8 cellular contexts compared by ENCODE assay signal in the genomic region with DNA sequence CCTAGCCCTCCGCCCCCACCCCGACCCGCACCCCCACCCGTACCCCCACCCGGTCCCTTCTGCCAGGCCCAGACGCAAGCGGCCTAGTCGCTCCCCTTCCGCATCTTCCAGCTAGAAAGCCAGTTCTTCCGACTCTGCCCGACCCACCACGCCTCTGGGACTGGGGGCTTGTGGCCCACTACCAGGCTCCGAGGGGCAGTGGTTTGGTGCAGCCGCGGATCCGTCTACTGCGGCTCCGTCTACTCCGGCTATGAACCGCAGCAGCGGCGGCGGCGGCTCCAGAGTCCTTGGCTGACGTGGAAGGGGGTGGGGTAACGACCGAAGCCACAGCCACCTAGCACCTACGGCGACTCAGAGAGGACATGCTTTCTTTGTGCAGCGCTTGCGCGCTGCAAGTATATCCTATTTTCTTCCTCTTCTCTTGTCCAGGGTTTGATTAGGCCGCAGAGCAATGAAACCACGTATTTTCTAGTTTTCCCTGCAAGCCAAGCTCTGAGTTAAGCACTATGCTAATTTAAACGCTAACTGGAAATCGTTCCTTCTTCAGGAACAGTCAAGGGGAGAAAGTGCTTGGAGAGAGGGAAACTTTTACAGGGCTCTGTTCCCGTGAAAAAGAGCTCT. TPM values are rescaled to one million over a fixed set of nuclear protein-coding genes. Genes with fewer than 3 reads are reported as not detected.
DNase-seq lines count a peak whose midpoint lies in the region; ATAC-seq and TF ChIP-seq lines count a peak whose summit lies in the region.

A gene with protein sequence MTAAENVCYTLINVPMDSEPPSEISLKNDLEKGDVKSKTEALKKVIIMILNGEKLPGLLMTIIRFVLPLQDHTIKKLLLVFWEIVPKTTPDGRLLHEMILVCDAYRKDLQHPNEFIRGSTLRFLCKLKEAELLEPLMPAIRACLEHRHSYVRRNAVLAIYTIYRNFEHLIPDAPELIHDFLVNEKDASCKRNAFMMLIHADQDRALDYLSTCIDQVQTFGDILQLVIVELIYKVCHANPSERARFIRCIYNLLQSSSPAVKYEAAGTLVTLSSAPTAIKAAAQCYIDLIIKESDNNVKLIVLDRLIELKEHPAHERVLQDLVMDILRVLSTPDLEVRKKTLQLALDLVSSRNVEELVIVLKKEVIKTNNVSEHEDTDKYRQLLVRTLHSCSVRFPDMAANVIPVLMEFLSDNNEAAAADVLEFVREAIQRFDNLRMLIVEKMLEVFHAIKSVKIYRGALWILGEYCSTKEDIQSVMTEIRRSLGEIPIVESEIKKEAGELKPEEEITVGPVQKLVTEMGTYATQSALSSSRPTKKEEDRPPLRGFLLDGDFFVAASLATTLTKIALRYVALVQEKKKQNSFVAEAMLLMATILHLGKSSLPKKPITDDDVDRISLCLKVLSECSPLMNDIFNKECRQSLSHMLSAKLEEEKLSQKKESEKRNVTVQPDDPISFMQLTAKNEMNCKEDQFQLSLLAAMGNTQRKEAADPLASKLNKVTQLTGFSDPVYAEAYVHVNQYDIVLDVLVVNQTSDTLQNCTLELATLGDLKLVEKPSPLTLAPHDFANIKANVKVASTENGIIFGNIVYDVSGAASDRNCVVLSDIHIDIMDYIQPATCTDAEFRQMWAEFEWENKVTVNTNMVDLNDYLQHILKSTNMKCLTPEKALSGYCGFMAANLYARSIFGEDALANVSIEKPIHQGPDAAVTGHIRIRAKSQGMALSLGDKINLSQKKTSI (minus strand): TSS at position 252 of the 621 bp plus-strand sequence. CDS start 883 bp downstream, outside the sequence.

- POLR2A ChIA-PET in activated CD4-positive, alpha-beta memory T cell treated with anti-CD3 and anti-CD28 coated beads for 36 hours (lab: Charles Lee), result interaction anchor here (0.7 to 4.8 kb wide), 8 partner anchors 9 to 270 kb away, joined by 3 to 24 read pairs (median 3); a partner anchor contains a TSS

- H3K4me1 ChIP-seq in lower lobe of right lung, result peaks cover 35% of the 10 kb centered on the region

- H3K27ac Mint-ChIP-seq in activated CD4-positive, alpha-beta memory T cell treated with anti-CD3 and anti-CD28 coated beads for 36 hours, result peak within 1 kb of the TSS; percentile 97

- H3K27me3 Mint-ChIP-seq in activated CD4-positive, alpha-beta memory T cell treated with anti-CD3 and anti-CD28 coated beads for 36 hours, result no peaks in the 10 kb centered on the region

- peak within 1 kb of the TSS; percentile 96 for H3K4me3 Mint-ChIP-seq in activated CD4-positive, alpha-beta memory T cell treated with anti-CD3 and anti-CD28 coated beads for 36 hours

- no peak for TF ChIP-seq CTCF in lower lobe of right lung (IDR thresholded peaks at IDR 0.05)

- H3K9me3 Mint-ChIP-seq in activated CD4-positive, alpha-beta memory T cell treated with anti-CD3 and anti-CD28 coated beads for 36 hours, result no peaks in the 10 kb centered on the region

- peak; percentile 93 for DNase-seq in CD1c-positive myeloid dendritic cell (ENCODE audit: extremely low spot score)
- peak; percentile 36 for DNase-seq in NCI-H82 treated with DMSO at 0.1 percent for 48 hours (lab: John Stamatoyannopoulos, UW; ENCODE audit: unreplicated experiment)
- DNase-seq in activated CD4-positive, alpha-beta memory T cell treated with anti-CD3 and anti-CD28 coated beads for 36 hours, result peak; percentile 96
- peak; percentile 93 for DNase-seq in ecto neural progenitor cell (ENCODE audit: low spot score)
- peak; percentile 95 for DNase-seq in lower lobe of right lung
- DNase-seq in stimulated activated CD4-positive, alpha-beta T cell treated with anti-CD3 and anti-CD28 coated beads, TNF-alpha, amount 100 ng/mL, for 24 hours (ENCODE audit: low read depth in 3 of 3), result peak; percentile 85 to 90 (median 88)

- H3K4me3 ChIP-seq in lower lobe of right lung, result peak within 1 kb of the TSS; percentile 77

- peaks cover 31% of the 10 kb centered on the region for H3K36me3 Mint-ChIP-seq in activated CD4-positive, alpha-beta memory T cell treated with anti-CD3 and anti-CD28 coated beads for 36 hours

- H3K36me3 ChIP-seq in lower lobe of right lung, result peaks cover 54% of the 10 kb centered on the region

- no peaks in the 10 kb centered on the region for H3K9me3 ChIP-seq in lower lobe of right lung

- no peaks in the 10 kb centered on the region for H3K27me3 ChIP-seq in lower lobe of right lung (ENCODE audit: low read depth)

- CTCF ChIA-PET in activated CD4-positive, alpha-beta memory T cell treated with anti-CD3 and anti-CD28 coated beads for 36 hours (lab: Charles Lee), result interaction anchor here (1.0 to 1.8 kb wide), 4 partner anchors 20 to 408 kb away, joined by 3 to 10 read pairs (median 6); no protein-coding TSS in a partner anchor

- H3K27ac ChIP-seq in lower lobe of right lung, result peak within 1 kb of the TSS; percentile 91

- peaks cover 42% of the 10 kb centered on the region for H3K4me1 Mint-ChIP-seq in activated CD4-positive, alpha-beta memory T cell treated with anti-CD3 and anti-CD28 coated beads for 36 hours (ENCODE audit: low read depth)

- ATAC-seq in GM19438 (IDR thresholded peaks at IDR 0.05; ENCODE audit: low read depth, unreplicated experiment) (peak; percentile 83), HG03575 (IDR thresholded peaks at IDR 0.05; ENCODE audit: extremely low read depth, insufficient number of reproducible peaks, low FRiP score, unreplicated experiment) (peak; percentile 57), lower lobe of right lung (peak; percentile 100)

- intact Hi-C loops in activated CD4-positive, alpha-beta memory T cell treated with anti-CD3 and anti-CD28 coated beads for 36 hours (cut with micrococcal nuclease), result loop anchor here (1.0 to 5.0 kb wide), 4 partner anchors 21 to 405 kb away; a partner anchor contains a TSS
- intact Hi-C loops in lower lobe of right lung (cut with DNase I), result no loop called here

RNA-seq across cellular contexts. Expression of the gene that starts here (rescaled TPM):
- total RNA-seq in activated CD4-positive, alpha-beta memory T cell treated with anti-CD3 and anti-CD28 coated beads for 36 hours, result 100 to 1,000 TPM; 107 to 108 TPM
- 87.8 TPM for total RNA-seq in lower lobe of right lung

Comparison
In these comparisons a context has a peak if more than half of its experiments do, and no peak if none do; other contexts are left out.
1. Peak in every context shown above with its lines: DNase-seq, ATAC-seq, H3K4me3 ChIP-seq and H3K27ac ChIP-seq.
2. DNase-seq: peak in every context shown above with its lines; median percentile 96 in activated CD4-positive, alpha-beta memory T cell treated with anti-CD3 and anti-CD28 coated beads for 36 hours; 95 in lower lobe of right lung; 93 in CD1c-positive myeloid dendritic cell; 93 in ecto neural progenitor cell; 88 in stimulated activated CD4-positive, alpha-beta T cell treated with anti-CD3 and anti-CD28 coated beads, TNF-alpha, amount 100 ng/mL, for 24 hours; 36 in NCI-H82 treated with DMSO at 0.1 percent for 48 hours.